Comparison of ENCODE assay signal across 20 cellular contexts in genomic region chr4:2516635-2517034, GRCh38. TPM values are rescaled to one million over a fixed set of nuclear protein-coding genes. Genes with fewer than 3 reads are reported as not detected.
DNase-seq lines count a peak whose midpoint lies in the region; ATAC-seq and TF ChIP-seq lines count a peak whose summit lies in the region.
"Had no signal": no experiment of that assay in that cellular context is flagged by ENCODE, and none has a peak within 500 bp of the region (broad histone marks: within the 10 kb centered on the region; RNA-seq: fewer than 3 reads in every experiment).

No MANE protein-coding gene starts in this region.

- TF ChIP-seq CTCF in left ventricle myocardium inferior (IDR thresholded peaks at IDR 0.05; ENCODE audit: borderline replicate concordance) = no peak
- no peak for TF ChIP-seq CTCF in right atrium auricular region (IDR thresholded peaks at IDR 0.05)
- TF ChIP-seq CTCF in RWPE1 (conservative IDR thresholded peaks at IDR 0.05; ENCODE audit: low read depth) = no peak
- TF ChIP-seq CTCF in thyroid gland (IDR thresholded peaks at IDR 0.05) = no peak
- no peak for TF ChIP-seq CTCF in psoas muscle (IDR thresholded peaks at IDR 0.05)

- H3K27ac ChIP-seq in left ventricle myocardium inferior (replicated peaks) (peak overlapping the region; percentile 83), right atrium auricular region (peak overlapping the region in 1 of 2 donors; percentile 54), RWPE1 (peak overlapping the region; percentile 58), thyroid gland (peak overlapping the region in 2 of 3 donors; percentile 15 to 54), psoas muscle (no peak overlapping the region)
- H3K27ac ChIP-seq: PC-9 had no signal

- intact Hi-C loops in left ventricle myocardium inferior (cut with micrococcal nuclease) = no loop called here
- intact Hi-C loops in thyroid gland (cut with DNase I) = no loop called here
- intact Hi-C loops in psoas muscle (cut with DNase I) = no loop called here

- CTCF ChIA-PET in RWPE1 (lab: Yijun Ruan, JAX) = interaction anchor here (0.6 kb wide), 1 partner anchor 39 kb away, joined by 3 read pairs; no protein-coding TSS in a partner anchor

- no peak overlapping the region for H3K4me3 Mint-ChIP-seq in central memory CD8-positive, alpha-beta T cell
- H3K4me3 Mint-ChIP-seq: B cell had no signal

- H3K27ac Mint-ChIP-seq in central memory CD8-positive, alpha-beta T cell (ENCODE audit: low read depth) = peak overlapping the region; percentile 29
- H3K27ac Mint-ChIP-seq: B cell had no signal

- 93 to 94% methylated on average over 2 of the region's 2 CpGs for WGBS in thyroid gland, 2 donors
- 88 to 95% (median 94%) methylated on average over 2 of the region's 2 CpGs for WGBS in psoas muscle, 3 donors

- H3K9me3 ChIP-seq in left ventricle myocardium inferior (replicated peaks) (no peaks in the 10 kb centered on the region), right atrium auricular region (no peaks in the 10 kb centered on the region), thyroid gland (no peaks in the 10 kb centered on the region), psoas muscle (no peaks in the 10 kb centered on the region)
- H3K9me3 ChIP-seq: HAP-1, MG63 had no signal

- H3K4me1 Mint-ChIP-seq in central memory CD8-positive, alpha-beta T cell = peaks cover 7% of the 10 kb centered on the region

- no peaks in the 10 kb centered on the region for H3K27me3 Mint-ChIP-seq in central memory CD8-positive, alpha-beta T cell
- H3K27me3 Mint-ChIP-seq: B cell; CD8-positive, alpha-beta memory T cell had no signal

- H3K4me1 ChIP-seq in left ventricle myocardium inferior = peaks cover 30% of the 10 kb centered on the region
- H3K4me1 ChIP-seq in right atrium auricular region = peaks cover 0 to 14% of the 10 kb centered on the region in 2 donors
- peaks cover 6 to 8% of the 10 kb centered on the region in 2 donors for H3K4me1 ChIP-seq in thyroid gland
- peaks cover 5% of the 10 kb centered on the region for H3K4me1 ChIP-seq in psoas muscle
- H3K4me1 ChIP-seq: HAP-1 had no signal

- TF ChIP-seq POLR2A in thyroid gland (IDR thresholded peaks at IDR 0.05) = no peak

- DNase-seq in left ventricle myocardium inferior (no peak), right atrium auricular region (ENCODE audit: low spot score) (no peak), RWPE1 (ENCODE audit: low spot score) (no peak), thyroid gland (no peak), psoas muscle (no peak), NCI-H446 treated with DMSO at 0.1 percent for 48 hours (lab: John Stamatoyannopoulos, UW) (no peak)
- no peak for DNase-seq in central memory CD8-positive, alpha-beta T cell (ENCODE audit: low spot score in 2 of 2)
- DNase-seq: CD8-positive, alpha-beta memory T cell; DND-41; GDM1; MG63; NCI-H1092 treated with DMSO at 0.1 percent for 48 hours; NCI-H1694; NCI-H2107; NCI-H748 treated with DMSO at 0.1 percent for 48 hours; PC-9; SHP77 had no signal

- peaks cover 30% of the 10 kb centered on the region for H3K36me3 Mint-ChIP-seq in central memory CD8-positive, alpha-beta T cell (ENCODE audit: insufficient read depth)

- no peak overlapping the region for H3K4me3 ChIP-seq in left ventricle myocardium inferior
- no peak overlapping the region for H3K4me3 ChIP-seq in right atrium auricular region
- no peak overlapping the region for H3K4me3 ChIP-seq in thyroid gland (replicated peaks in 1 of 3)
- H3K4me3 ChIP-seq in psoas muscle = no peak overlapping the region
- H3K4me3 ChIP-seq: HAP-1, MG63, PC-9 had no signal

- ATAC-seq in central memory CD8-positive, alpha-beta T cell (replicated peaks; ENCODE audit: extremely low read depth, poor library complexity, severe bottlenecking) = no peak
- ATAC-seq in HG03045 (IDR thresholded peaks at IDR 0.05; ENCODE audit: unreplicated experiment) = no peak
- ATAC-seq in psoas muscle = no peak

- POLR2A ChIA-PET in RWPE1 (lab: Yijun Ruan, JAX; ENCODE audit: low non-redundant PET) = no interaction called here

- H3K36me3 ChIP-seq in left ventricle myocardium inferior (peaks cover 36% of the 10 kb centered on the region), right atrium auricular region (peaks cover 30% of the 10 kb centered on the region), thyroid gland (peaks cover 25 to 28% of the 10 kb centered on the region in 2 donors), psoas muscle (ENCODE audit: insufficient read depth in 1 of 2, low read depth in 1 of 2) (peaks cover 3 to 34% of the 10 kb centered on the region in 2 donors)

- H3K27me3 ChIP-seq in left ventricle myocardium inferior (ENCODE audit: low read depth) (no peaks in the 10 kb centered on the region), right atrium auricular region (no peaks in the 10 kb centered on the region), thyroid gland (no peaks in the 10 kb centered on the region), psoas muscle (ENCODE audit: insufficient read depth in 3 of 3, low read length in 2 of 3) (no peaks in the 10 kb centered on the region)
- H3K27me3 ChIP-seq: MG63 had no signal

- no peaks in the 10 kb centered on the region for H3K9me3 Mint-ChIP-seq in central memory CD8-positive, alpha-beta T cell
- H3K9me3 Mint-ChIP-seq: CD8-positive, alpha-beta memory T cell had no signal

RNA-seq across cellular contexts. Expression of gene FAM193A, which starts 19.8 kb away (rescaled TPM):
- 16.0 TPM for total RNA-seq in left ventricle myocardium inferior
- 10 to 100 TPM; 14.6 to 17.0 TPM for total RNA-seq in right atrium auricular region
- total RNA-seq in thyroid gland = 10 to 100 TPM; 22.4 to 36.7 (median 30.3) TPM
- total RNA-seq in psoas muscle = 10 to 100 TPM; 14.6 to 20.0 (median 17.9) TPM
- polyA plus RNA-seq in psoas muscle = 10 to 100 TPM in 1 of 3 donors, 1 to 10 TPM in 2; 7.5 to 14.4 (median 9.3) TPM

RNA-seq across cellular contexts. Expression of gene RNF4, which starts 47.7 kb away (rescaled TPM):
- total RNA-seq in left ventricle myocardium inferior = 26.0 TPM
- 10 to 100 TPM; 30.0 to 31.3 TPM for total RNA-seq in right atrium auricular region
- total RNA-seq in thyroid gland = 10 to 100 TPM; 32.8 to 52.0 (median 43.0) TPM
- 10 to 100 TPM; 20.1 to 37.7 (median 31.3) TPM for total RNA-seq in psoas muscle
- polyA plus RNA-seq in psoas muscle = 10 to 100 TPM; 18.1 to 50.2 (median 30.7) TPM
